Comparison of ENCODE assay signal across 7 cellular contexts in genomic region chr6:146795734-146796133, GRCh38.
"Had no signal": no experiment of that assay in that cellular context is flagged by ENCODE, and none has a peak within 500 bp of the region (broad histone marks: within the 10 kb centered on the region; RNA-seq: fewer than 3 reads in every experiment).

No MANE protein-coding gene starts in this region.

- ATAC-seq: HCT116, HepG2 had no signal

- DNase-seq: GM23248, GOT3, H7, HFFc6 had no signal

- H3K4me1 Mint-ChIP-seq: IgD-negative memory B cell had no signal

- H3K4me3 Mint-ChIP-seq: HFFc6, IgD-negative memory B cell had no signal

- H3K27ac Mint-ChIP-seq: HFFc6, IgD-negative memory B cell had no signal

- H3K36me3 Mint-ChIP-seq: IgD-negative memory B cell had no signal

- H3K9me3 Mint-ChIP-seq: HFFc6 had no signal
